Comparison of ENCODE assay signal across 22 cellular contexts in the genomic region with DNA sequence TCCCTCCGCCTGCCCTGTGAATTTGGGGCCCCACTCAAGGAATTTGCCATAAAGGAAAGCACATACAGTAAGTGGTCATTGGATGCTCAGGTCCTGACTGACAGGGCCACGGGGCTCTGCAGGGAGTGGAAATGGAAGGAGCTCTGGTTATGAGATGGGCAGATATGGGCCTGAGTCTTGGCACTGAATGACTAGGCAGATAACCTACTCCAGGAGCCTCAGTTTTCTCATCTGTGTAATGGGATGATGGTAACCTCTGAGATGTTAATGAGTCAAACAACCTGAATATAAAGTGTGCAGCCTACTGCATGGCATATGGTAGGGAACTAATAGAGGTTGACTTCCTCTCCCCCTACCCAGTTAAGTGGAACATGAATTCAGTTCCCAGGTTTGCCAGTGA.
"Had no signal": no experiment of that assay in that cellular context is flagged by ENCODE, and none has a peak within 500 bp of the region (broad histone marks: within the 10 kb centered on the region; RNA-seq: fewer than 3 reads in every experiment).

No MANE protein-coding gene starts in this region.

- H3K9me3 ChIP-seq: colonic mucosa, mucosa of descending colon, neutrophil, pancreas, stomach, testis, tibial nerve, upper lobe of left lung had no signal

- H3K4me2 ChIP-seq: smooth muscle cell had no signal

- H3K27me3 ChIP-seq: colonic mucosa, neutrophil, pancreas, stomach, testis, tibial nerve, upper lobe of left lung had no signal

- ATAC-seq: mucosa of descending colon; natural killer cell treated with Interleukin-12 subunit alpha and Interleukin-12 subunit beta and Interleukin-15 and Interleukin-18, amount 100 ng/mL, for 72 hours; pancreas; sciatic nerve had no signal

- H3K4me1 ChIP-seq: colonic mucosa had no signal

- H3K4me3 ChIP-seq: colonic mucosa, lung, mucosa of descending colon, pancreas, smooth muscle cell, stomach, testis, tibial nerve, upper lobe of left lung had no signal

- H3K36me3 ChIP-seq: neutrophil had no signal

- H3K27ac ChIP-seq: colonic mucosa, epithelial cell of prostate, neutrophil, pancreas, stomach, testis had no signal

- DNase-seq: colonic mucosa; effector CD8-positive, alpha-beta T cell; endodermal cell; head of caudate nucleus; mucosa of descending colon; naive B cell; pancreas; stimulated activated CD4-positive, alpha-beta T cell treated with anti-CD3 and anti-CD28 coated beads, Interleukin-12 subunit alpha, Interleukin-12 subunit beta, amount 100 ng/mL, for 4 hours; stimulated activated CD4-positive, alpha-beta T cell treated with anti-CD3 and anti-CD28 coated beads, Interleukin-1b, Interleukin-23, amount 100 ng/mL, for 48 hours; stimulated activated CD4-positive, alpha-beta T cell treated with anti-CD3 and anti-CD28 coated beads, Interleukin-4, amount 100 ng/mL, for 1 hour; stimulated activated CD8-positive, alpha-beta memory T cell treated with anti-CD3 and anti-CD28 coated beads, Interleukin-4, amount 100 ng/mL, for 48 hours; stimulated activated naive CD4-positive, alpha-beta T cell; stomach; testis; upper lobe of left lung had no signal
